Comparison of ENCODE assay signal across 8 cellular contexts in genomic region chr2:45567974-45568789, GRCh38. TPM values are rescaled to one million over a fixed set of nuclear protein-coding genes. Genes with fewer than 3 reads are reported as not detected.
DNase-seq lines count a peak whose midpoint lies in the region; ATAC-seq and TF ChIP-seq lines count a peak whose summit lies in the region.

No MANE protein-coding gene starts in this region.

- H3K9me3 Mint-ChIP-seq in central memory CD8-positive, alpha-beta T cell, result no peaks in the 10 kb centered on the region
- peaks cover 0 to 7% (median 2%) of the 10 kb centered on the region in 7 donors for H3K9me3 Mint-ChIP-seq in naive B cell
- peaks cover 7% of the 10 kb centered on the region for H3K9me3 Mint-ChIP-seq in progenitor cell of endocrine pancreas (ENCODE audit: low read depth)

- no peak overlapping the region for H3K4me3 ChIP-seq in Karpas-422 (ENCODE audit: low read length)

- H3K4me1 ChIP-seq in Karpas-422 (ENCODE audit: low read length), result peaks cover 13% of the 10 kb centered on the region

- H3K4me2 ChIP-seq in Karpas-422 (ENCODE audit: low read depth, low read length, poor library complexity, severe bottlenecking), result peak overlapping the region; percentile 18

- H3K4me3 Mint-ChIP-seq in central memory CD8-positive, alpha-beta T cell, result peak overlapping the region; percentile 69
- H3K4me3 Mint-ChIP-seq in naive B cell (peak overlapping the region; percentile 57 to 90 (median 80)), progenitor cell of endocrine pancreas (ENCODE audit: low read depth) (no peak overlapping the region)

- H4K20me1 ChIP-seq in Karpas-422 (ENCODE audit: insufficient read depth, low read depth, low read length), result no peaks in the 10 kb centered on the region

- peaks cover 25% of the 10 kb centered on the region for H3K79me2 ChIP-seq in Karpas-422 (ENCODE audit: low read length)

- no peaks in the 10 kb centered on the region for H3K9me3 ChIP-seq in Karpas-422 (ENCODE audit: low read length)

- H3K36me3 ChIP-seq in Karpas-422 (ENCODE audit: insufficient read depth, low read length), result peaks cover 7% of the 10 kb centered on the region; the same call in 1 of the 2 replicates

- H3K9me2 ChIP-seq in Karpas-422 (replicated peaks; ENCODE audit: insufficient read depth, low read length), result no peaks in the 10 kb centered on the region

- ATAC-seq in GM18499 (IDR thresholded peaks at IDR 0.05; ENCODE audit: insufficient read depth, unreplicated experiment) (peak; percentile 87), GM21825 (IDR thresholded peaks at IDR 0.05; ENCODE audit: unreplicated experiment) (peak; percentile 83), naive B cell (ENCODE audit: low read depth in 2 of 2) (peak; percentile 95 to 97)
- ATAC-seq in central memory CD8-positive, alpha-beta T cell (replicated peaks; ENCODE audit: extremely low read depth, poor library complexity, severe bottlenecking), result peak; percentile 100

- H3K27ac Mint-ChIP-seq in central memory CD8-positive, alpha-beta T cell (ENCODE audit: low read depth), result peak overlapping the region; percentile 71
- H3K27ac Mint-ChIP-seq in naive B cell (peak overlapping the region; percentile 85 to 98 (median 96)), progenitor cell of endocrine pancreas (no peak overlapping the region)

- no peak overlapping the region for H3K9ac ChIP-seq in Karpas-422 (ENCODE audit: low read length)

- in situ Hi-C loops in ACHN (cut with HindIII; ENCODE audit: low pct_ligation_motif_present, low pct_unique_long_range_greater_than_20kb, low sequenced_read_pairs), result no loop called here

- no peaks in the 10 kb centered on the region for H3K27me3 Mint-ChIP-seq in central memory CD8-positive, alpha-beta T cell
- H3K27me3 Mint-ChIP-seq in naive B cell (no peaks in the 10 kb centered on the region), progenitor cell of endocrine pancreas (no peaks in the 10 kb centered on the region)

- H3K27me3 ChIP-seq in Karpas-422 (ENCODE audit: low read length), result no peaks in the 10 kb centered on the region

- DNase-seq in Karpas-422 (peak; percentile 61), naive B cell (peak; percentile 83), progenitor cell of endocrine pancreas (ENCODE audit: low spot score, unreplicated experiment) (no peak), ACHN (no peak), COR-L47 (lab: John Stamatoyannopoulos, UW) (no peak)
- DNase-seq in central memory CD8-positive, alpha-beta T cell (ENCODE audit: low spot score in 2 of 2), result no peak

- no peak for TF ChIP-seq CTCF in progenitor cell of endocrine pancreas (IDR thresholded peaks at IDR 0.05; ENCODE audit: unreplicated experiment)

- peaks cover 12% of the 10 kb centered on the region for H3K36me3 Mint-ChIP-seq in central memory CD8-positive, alpha-beta T cell (ENCODE audit: insufficient read depth)
- peaks cover 18 to 21% of the 10 kb centered on the region in 2 donors for H3K36me3 Mint-ChIP-seq in naive B cell
- H3K36me3 Mint-ChIP-seq in progenitor cell of endocrine pancreas (ENCODE audit: insufficient read depth), result peaks cover 20% of the 10 kb centered on the region

- no peak overlapping the region for H2AFZ ChIP-seq in Karpas-422 (ENCODE audit: low read length)

- H3K4me1 Mint-ChIP-seq in central memory CD8-positive, alpha-beta T cell, result peaks cover 19% of the 10 kb centered on the region
- H3K4me1 Mint-ChIP-seq in naive B cell, result peaks cover 10 to 25% (median 19%) of the 10 kb centered on the region in 3 donors
- peaks cover 9% of the 10 kb centered on the region for H3K4me1 Mint-ChIP-seq in progenitor cell of endocrine pancreas (ENCODE audit: low read depth)

- H3K27ac ChIP-seq in Karpas-422 (ENCODE audit: low read length), result peak overlapping the region; percentile 45; the same call in 1 of the 2 replicates

RNA-seq across cellular contexts. Expression of gene SRBD1, which starts 42.9 kb away (rescaled TPM):
- 11.1 and 29.7 TPM in 2 replicates for total RNA-seq in Karpas-422 (2014; rRNA removed; shearing (Covaris generic); ENCODE audit: low replicate concordance)
- polyA plus RNA-seq in naive B cell (ENCODE audit: low read depth in 6 of 6), result 10 to 100 TPM; 11.6 to 20.0 (median 15.1) TPM
- 13.8 and 17.0 TPM in 2 replicates for total RNA-seq in progenitor cell of endocrine pancreas

Comparison
In these comparisons a context has a peak if more than half of its experiments do, and no peak if none do; other contexts are left out.
1. DNase-seq: peak in Karpas-422 (single experiment) and naive B cell (single experiment); none in central memory CD8-positive, alpha-beta T cell (0 of 2), progenitor cell of endocrine pancreas (single experiment), ACHN (single experiment) and COR-L47 (single experiment).
2. Peak in every context shown above with its lines, with median percentiles within 50 percentile points of each other: ATAC-seq.